In the genomic region with DNA sequence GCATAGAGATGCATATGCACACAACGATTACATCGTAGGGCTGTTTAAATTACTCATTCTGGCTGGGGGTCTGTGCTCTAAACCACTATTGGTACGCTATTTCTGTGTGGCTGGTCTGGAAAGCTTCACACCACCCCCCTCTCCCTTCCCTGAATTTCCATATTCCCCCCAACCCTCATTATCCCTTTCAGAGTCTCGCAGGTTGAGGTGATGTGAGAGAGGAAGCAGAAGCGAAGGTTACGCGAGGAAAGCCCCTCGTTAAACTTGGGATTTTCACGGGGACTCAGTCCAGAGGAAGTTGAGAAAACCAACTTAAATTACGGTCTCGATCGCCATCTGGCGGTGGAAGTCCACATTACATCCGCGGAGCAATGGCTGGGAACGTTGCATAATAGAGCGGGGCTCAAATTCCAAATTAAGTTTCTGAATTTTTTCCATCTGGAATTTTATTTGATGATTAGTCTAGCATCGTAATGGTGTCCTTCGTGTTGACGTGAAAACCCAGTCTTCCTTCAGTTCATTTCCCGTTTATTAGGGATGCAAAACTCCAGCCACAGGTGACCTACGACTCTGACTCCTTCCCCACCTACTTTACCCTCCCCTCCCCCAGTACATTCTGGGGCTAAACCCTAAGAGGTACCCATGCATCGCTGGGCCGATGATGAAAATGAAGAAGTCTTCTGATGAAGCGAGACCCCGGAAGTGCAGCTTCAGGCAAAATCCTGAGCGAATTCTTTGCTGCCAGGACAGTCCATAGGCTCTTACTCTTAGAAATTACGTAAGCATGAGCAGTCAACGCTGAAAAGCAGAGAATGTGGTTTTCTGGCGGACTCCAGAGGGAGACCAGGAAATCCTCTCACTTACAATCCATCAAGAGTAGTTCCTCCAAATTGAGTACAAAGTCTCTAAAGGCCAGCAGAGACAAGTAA, we compare ENCODE assay signal across 8 cellular contexts. TPM values are rescaled to one million over a fixed set of nuclear protein-coding genes. Genes with fewer than 3 reads are reported as not detected.
DNase-seq lines count a peak whose midpoint lies in the region; ATAC-seq, FAIRE-seq and TF ChIP-seq lines count a peak whose summit lies in the region.

No MANE protein-coding gene starts in this region.

- peak; percentile 81 to 93 (median 89) for ATAC-seq in right lobe of liver
- no peak for ATAC-seq in HG03571 (IDR thresholded peaks at IDR 0.05; ENCODE audit: unreplicated experiment)

- H3K36me3 ChIP-seq in right lobe of liver: no peaks in the 10 kb centered on the region

- WGBS in right lobe of liver (ENCODE audit: insufficient coverage, low coverage, low lambda C conversion rate, missing lambda C conversion rate): 7% methylated on average over 30 of the region's 30 CpGs

- H3K27ac ChIP-seq in right lobe of liver: no peak overlapping the region

- no peak overlapping the region for H3K4me3 ChIP-seq in right lobe of liver

- no peaks in the 10 kb centered on the region for H3K4me1 ChIP-seq in right lobe of liver

- peak; percentile 92 for FAIRE-seq in A204.1 (lab: Jason Lieb, UNC)

- DNase-seq in NCI-H2196 (lab: John Stamatoyannopoulos, UW; ENCODE audit: unreplicated experiment) (peak; percentile 63), dermis blood vessel endothelial cell (peak; percentile 74), right lobe of liver (peak; percentile 67 to 77 (median 74))
- DNase-seq in activated CD4-positive, alpha-beta T cell treated with anti-CD3 and anti-CD28 coated beads, Interleukin-2, amount 50 U/mL, for 1 hour: peak; percentile 80
- DNase-seq in stimulated activated CD4-positive, alpha-beta T cell treated with anti-CD3 and anti-CD28 coated beads, Interleukin-4, amount 100 ng/mL, for 4 hours: peak; percentile 63 to 80

- TF ChIP-seq CTCF in GM12874 (IDR thresholded peaks at IDR 0.05; ENCODE audit: insufficient read depth, low read depth, low read length) (peak; percentile 71), right lobe of liver (IDR thresholded peaks at IDR 0.05) (peak; percentile 86 to 89 (median 88))

- no peaks in the 10 kb centered on the region for H3K9me3 ChIP-seq in right lobe of liver

- intact Hi-C loops in right lobe of liver (cut with DNase I): loop anchor here in 1 of 2 donors (10.0 kb wide), 1 partner anchor 382 kb away; no protein-coding TSS in a partner anchor

- no peaks in the 10 kb centered on the region for H3K27me3 ChIP-seq in right lobe of liver

- no peak for TF ChIP-seq POLR2A in right lobe of liver (IDR thresholded peaks at IDR 0.05)

RNA-seq across cellular contexts. Expression of gene HLA-DOB, which starts 19.7 kb away (rescaled TPM):
- total RNA-seq in dermis blood vessel endothelial cell: not detected in 2 replicates
- under 1 TPM in 2 of 6 experiments, not detected in 4; 0.16 to 0.20 TPM for total RNA-seq in right lobe of liver

RNA-seq across cellular contexts. Expression of gene HLA-DQB2, which starts 33.8 kb away (rescaled TPM):
- total RNA-seq in dermis blood vessel endothelial cell (not detected in 2 replicates), right lobe of liver (1 to 10 TPM in 1 of 6 experiments, under 1 TPM in 2, not detected in 3; 0.24 to 5.1 (median 0.46) TPM)

RNA-seq across cellular contexts. Expression of gene TAP2, which starts 41.4 kb away (rescaled TPM):
- 22.8 and 39.0 TPM in 2 replicates for total RNA-seq in dermis blood vessel endothelial cell
- total RNA-seq in right lobe of liver: 10 to 100 TPM in 4 of 6 experiments, 1 to 10 TPM in 2; 8.8 to 20.2 (median 15.9) TPM

RNA-seq across cellular contexts. Expression of gene PSMB8, which starts 46.7 kb away (rescaled TPM):
- total RNA-seq in dermis blood vessel endothelial cell (73.5 and 86.4 TPM in 2 replicates), right lobe of liver (10 to 100 TPM; 34.7 to 66.3 (median 40.5) TPM)

RNA-seq across cellular contexts. Expression of gene HLA-DQA2, which starts 55.9 kb away (rescaled TPM):
- not detected in 2 replicates for total RNA-seq in dermis blood vessel endothelial cell
- total RNA-seq in right lobe of liver: 1 to 10 TPM in 1 of 6 experiments, under 1 TPM in 4, not detected in 1; 0.25 to 7.7 (median 0.72) TPM
